ENCODE assay signal across 9 cellular contexts in genomic region chr1:41416552-41417334, GRCh38. TPM values are rescaled to one million over a fixed set of nuclear protein-coding genes. Genes with fewer than 3 reads are reported as not detected.
DNase-seq lines count a peak whose midpoint lies in the region; ATAC-seq and TF ChIP-seq lines count a peak whose summit lies in the region.
"Had no signal": no experiment of that assay in that cellular context is flagged by ENCODE, and none has a peak within 500 bp of the region (broad histone marks: within the 10 kb centered on the region; RNA-seq: fewer than 3 reads in every experiment).

No MANE protein-coding gene starts in this region.

- no peak overlapping the region for H2BK5ac ChIP-seq in IMR-90 (ENCODE audit: low read depth, low read length, poor library complexity, severe bottlenecking)

- TF ChIP-seq POLR2A in IMR-90 (IDR thresholded peaks at IDR 0.05; ENCODE audit: low read depth, low read length): no peak
- TF ChIP-seq POLR2A in Peyer's patch (IDR thresholded peaks at IDR 0.05): peak in 1 of 2 donors; percentile 7

- peak overlapping the region; percentile 81 for H2AFZ ChIP-seq in IMR-90 (replicated peaks; ENCODE audit: low read length, poor library complexity)

- H3K4ac ChIP-seq in IMR-90 (ENCODE audit: low read depth, low read length): no peak overlapping the region

- no peak overlapping the region for H4K8ac ChIP-seq in IMR-90 (ENCODE audit: low read depth in 2 of 2, low read length in 2 of 2)

- no peak overlapping the region for H3K56ac ChIP-seq in IMR-90 (ENCODE audit: extremely low read depth, insufficient read depth, low read length)

- peak; percentile 86 for DNase-seq in Calu3
- DNase-seq in IMR-90: peak; percentile 66
- peak; percentile 30 to 82 (median 78) for DNase-seq in Peyer's patch
- peak; percentile 28 to 41 for DNase-seq in activated T-helper 1 cell treated with anti-CD3 and anti-CD28 coated beads, Interleukin-2, amount 50 U/mL, for 16 hours (ENCODE audit: low read depth in 1 of 2, low spot score in 1 of 2)
- peak; percentile 67 for DNase-seq in fibroblast of villous mesenchyme (ENCODE audit: low read depth)
- peak; percentile 38 for DNase-seq in omental fat pad (ENCODE audit: low spot score)
- no peak for DNase-seq in thoracic aorta (ENCODE audit: low spot score)

- H3K9me3 ChIP-seq in IMR-90 (ENCODE audit: control insufficient read depth, insufficient read depth, low read length): no peaks in the 10 kb centered on the region
- H3K9me3 ChIP-seq in Peyer's patch: no peaks in the 10 kb centered on the region
- no peaks in the 10 kb centered on the region for H3K9me3 ChIP-seq in thoracic aorta

- no peak overlapping the region for H4K91ac ChIP-seq in IMR-90 (ENCODE audit: insufficient read depth, low read depth, low read length)

- 60% methylated on average over 2 of the region's 18 CpGs; no CpG with 5 or more reads in 1 of the 2 experiments for WGBS in IMR-90 (ENCODE audit: extremely low coverage in 2 of 2, insufficient read length in 1 of 2), 2 experiments

- H3K23ac ChIP-seq in IMR-90 (ENCODE audit: low read depth, low read length): no peak overlapping the region

- peaks cover 19% of the 10 kb centered on the region for H3K27me3 ChIP-seq in IMR-90 (ENCODE audit: control insufficient read depth, insufficient read depth, low read length)
- no peaks in the 10 kb centered on the region for H3K27me3 ChIP-seq in Peyer's patch
- no peaks in the 10 kb centered on the region for H3K27me3 ChIP-seq in thoracic aorta (replicated peaks; ENCODE audit: insufficient read depth)

- CTCF ChIA-PET in Calu3 (lab: Charles Lee): interaction anchor here (0.6 to 1.5 kb wide), 4 partner anchors 13 to 134 kb away, joined by 3 to 4 read pairs (median 3); no protein-coding TSS in a partner anchor
- CTCF ChIA-PET in IMR-90 (lab: Yijun Ruan, JAX): interaction anchor here (0.6 to 1.7 kb wide), 4 partner anchors 11 to 134 kb away, joined by 3 to 10 read pairs (median 3); no protein-coding TSS in a partner anchor

- H3K4me3 Mint-ChIP-seq in Calu3 (ENCODE audit: low read depth, unreplicated experiment): no peak overlapping the region
- H3K4me3 Mint-ChIP-seq: T-helper 1 cell treated with Interleukin-12 subunit alpha and Interleukin-12 subunit beta and Interleukin-4 antibody, amounts not matched to agents 30 μg/mL and 1 μg/mL, for 36 hours had no signal

- no peak overlapping the region for H3K18ac ChIP-seq in IMR-90 (ENCODE audit: low read depth, low read length)

- TF ChIP-seq RAD21 in IMR-90 (IDR thresholded peaks at IDR 0.05; ENCODE audit: low read length): peak; percentile 91

- TF ChIP-seq CTCF in Calu3 (IDR thresholded peaks at IDR 0.05; ENCODE audit: unreplicated experiment) (peak; percentile 85), IMR-90 (conservative IDR thresholded peaks at IDR 0.05; ENCODE audit: low read depth, low read length) (peak; percentile 90), Peyer's patch (IDR thresholded peaks at IDR 0.05) (peak; percentile 30 to 95 (median 88)), fibroblast of villous mesenchyme (IDR thresholded peaks at IDR 0.05; ENCODE audit: insufficient read depth, low read depth, low read length) (peak; percentile 89), omental fat pad (IDR thresholded peaks at IDR 0.05) (peak in 1 of 3 donors; percentile 45), thoracic aorta (IDR thresholded peaks at IDR 0.05) (peak; percentile 94)

- H2AK5ac ChIP-seq in IMR-90 (ENCODE audit: low read depth, low read length): no peak overlapping the region

- no peak overlapping the region for H2BK120ac ChIP-seq in IMR-90 (ENCODE audit: low read depth, low read length)

- intact Hi-C loops in Calu3 (cut with micrococcal nuclease; ENCODE audit: unreplicated experiment) (loop anchor here (1.0 to 5.0 kb wide), 2 partner anchors 93 to 149 kb away; no protein-coding TSS in a partner anchor), IMR-90 (cut with micrococcal nuclease) (loop anchor here (1.0 kb wide), 3 partner anchors 93 to 148 kb away; no protein-coding TSS in a partner anchor)

- H3K4me3 ChIP-seq in IMR-90 (ENCODE audit: insufficient read depth, low read depth, low read length): no peak overlapping the region
- no peak overlapping the region for H3K4me3 ChIP-seq in Peyer's patch
- H3K4me3 ChIP-seq in fibroblast of villous mesenchyme (ENCODE audit: low read depth, low read length): no peak overlapping the region
- H3K4me3 ChIP-seq in thoracic aorta: no peak overlapping the region

- H3K79me1 ChIP-seq in IMR-90 (ENCODE audit: low read depth in 1 of 2, low read length in 2 of 2): no peaks in the 10 kb centered on the region

- H3K9me3 Mint-ChIP-seq in Calu3 (ENCODE audit: low read depth, unreplicated experiment): no peaks in the 10 kb centered on the region
- H3K9me3 Mint-ChIP-seq: T-helper 1 cell treated with Interleukin-12 subunit alpha and Interleukin-12 subunit beta and Interleukin-4 antibody, amounts not matched to agents 30 μg/mL and 1 μg/mL, for 36 hours had no signal

- H3K4me1 Mint-ChIP-seq in Calu3 (ENCODE audit: low read depth, unreplicated experiment): peaks cover 33% of the 10 kb centered on the region

- no peak overlapping the region for H2BK20ac ChIP-seq in IMR-90 (ENCODE audit: low read depth, low read length)

- in situ Hi-C loops in IMR-90 (cut with MboI; ENCODE audit: low sequenced_read_pairs): loop anchor here (5.0 to 25.0 kb wide), 2 partner anchors 149 to 379 kb away; no protein-coding TSS in a partner anchor

- H3K9ac ChIP-seq in IMR-90 (ENCODE audit: low read depth, low read length): no peak overlapping the region

- no peaks in the 10 kb centered on the region for H3K36me3 ChIP-seq in IMR-90 (ENCODE audit: control insufficient read depth, insufficient read depth, low read length)
- H3K36me3 ChIP-seq in Peyer's patch: no peaks in the 10 kb centered on the region
- no peaks in the 10 kb centered on the region for H3K36me3 ChIP-seq in thoracic aorta

- H2BK15ac ChIP-seq in IMR-90 (ENCODE audit: low read depth, low read length): no peak overlapping the region

- 0 out of 2 replicates have a peak, but pooled peaks cover 4% of the 10 kb centered on the region for H4K20me1 ChIP-seq in IMR-90 (ENCODE audit: insufficient read depth, low read length)

- H4K5ac ChIP-seq in IMR-90 (ENCODE audit: low read depth, low read length): no peak overlapping the region

- no peak overlapping the region for H3K27ac Mint-ChIP-seq in Calu3 (ENCODE audit: unreplicated experiment)
- H3K27ac Mint-ChIP-seq: T-helper 1 cell treated with Interleukin-12 subunit alpha and Interleukin-12 subunit beta and Interleukin-4 antibody, amounts not matched to agents 30 μg/mL and 1 μg/mL, for 36 hours had no signal

- no peak overlapping the region for H3K14ac ChIP-seq in IMR-90 (replicated peaks; ENCODE audit: low read depth, low read length)

- 0 out of 2 replicates have a peak, but pooled peaks cover 4% of the 10 kb centered on the region for H3K9me1 ChIP-seq in IMR-90 (ENCODE audit: insufficient read depth, low read length)

- ATAC-seq in IMR-90 (ENCODE audit: low read depth) (peak; percentile 76), omental fat pad (ENCODE audit: low FRiP score) (peak; percentile 69), thoracic aorta (ENCODE audit: insufficient number of reproducible peaks, low FRiP score, low read depth) (no peak), GM18520 (IDR thresholded peaks at IDR 0.05; ENCODE audit: unreplicated experiment) (no peak)

- peaks cover 11% of the 10 kb centered on the region for H3K36me3 Mint-ChIP-seq in Calu3 (ENCODE audit: insufficient read depth, unreplicated experiment)

- POLR2A ChIA-PET in IMR-90 (lab: Charles Lee; ENCODE audit: unreplicated experiment): no interaction called here

- H3K27ac ChIP-seq in IMR-90 (ENCODE audit: insufficient read depth, low read length) (no peak overlapping the region), Peyer's patch (no peak overlapping the region), thoracic aorta (no peak overlapping the region)

- no TSS peak for BruUV-seq in Calu3 (replicated peaks; lab: Mats Ljungman, UMichigan)
- BruUV-seq in IMR-90 (replicated peaks; lab: Mats Ljungman, UMichigan): no TSS peak

- no peak overlapping the region for H3K4me2 ChIP-seq in IMR-90 (ENCODE audit: low read depth, low read length)

- H3K4me1 ChIP-seq in IMR-90 (ENCODE audit: control insufficient read depth, insufficient read depth, low read length) (peaks cover 2% of the 10 kb centered on the region; the same call in 1 of the 2 replicates), Peyer's patch (peaks cover 0 to 9% (median 0%) of the 10 kb centered on the region in 4 donors), thoracic aorta (ENCODE audit: control insufficient read depth in 1 of 2, low read depth in 2 of 2) (peaks cover 4 to 28% of the 10 kb centered on the region in 2 donors)

- H3K27me3 Mint-ChIP-seq in Calu3 (ENCODE audit: unreplicated experiment): peaks cover 22% of the 10 kb centered on the region

- H2AK9ac ChIP-seq in IMR-90 (replicated peaks; ENCODE audit: low read depth, low read length, poor library complexity): peak overlapping the region; percentile 75

- dilution Hi-C loops in IMR-90 (cut with HindIII; ENCODE audit: low sequenced_read_pairs, unreplicated experiment): no loop called here

TF ChIP-seq in IMR-90, 13 proteins besides CTCF, POLR2A, EP300 and RAD21:
- TF ChIP-seq SMC3 (IDR thresholded peaks at IDR 0.05; ENCODE audit: low read depth, low read length): peak; percentile 92
- TF ChIP-seq MAZ (IDR thresholded peaks at IDR 0.05; ENCODE audit: borderline replicate concordance, low read depth, low read length): peak; percentile 46; the same call in 1 of the 2 replicates
- TF ChIP-seq MXI1 (IDR thresholded peaks at IDR 0.05; ENCODE audit: borderline replicate concordance, low read depth, low read length): no peak
- no peak for TF ChIP-seq BHLHE40 (IDR thresholded peaks at IDR 0.05; ENCODE audit: low read depth, low read length)

RNA-seq across cellular contexts. Expression of gene FOXO6, which starts 55.5 kb away (rescaled TPM):
- 0.47 and 1.0 TPM in 2 replicates for total RNA-seq in Calu3 (2022)
- total RNA-seq in IMR-90 (2012; rRNA removed): not detected in 2 replicates
- not detected in 2 replicates for polyA plus RNA-seq in IMR-90 (2012; rRNA removed)
- polyA plus RNA-seq in IMR-90 (2012; cell fraction: cytosol; rRNA removed): not detected in 2 replicates
- polyA plus RNA-seq in IMR-90 (2012; cell fraction: nucleus; rRNA removed; ENCODE audit: low replicate concordance): 0.03 TPM in 1 of 2 replicates, not detected in the other
- total RNA-seq in Peyer's patch: 1 to 10 TPM in 1 of 4 donors, under 1 TPM in 1, not detected in 2; 0.53 to 1.1 TPM
- total RNA-seq in fibroblast of villous mesenchyme: not detected in 2 replicates
- under 1 TPM in 3 of 4 donors, not detected in 1; 0.12 to 0.93 (median 0.31) TPM for total RNA-seq in omental fat pad
- total RNA-seq in thoracic aorta: 1 to 10 TPM in 1 of 2 donors, not detected in 1; 3.8 TPM

Comparison
In these comparisons a context has a peak if more than half of its experiments do, and no peak if none do; other contexts are left out.
1. ATAC-seq: peak in IMR-90 (single experiment) and omental fat pad (single experiment); none in thoracic aorta (single experiment) and GM18520 (single experiment).